In genomic region chr15:65766422-65767263, GRCh38 we compare ENCODE assay signal across 18 cellular contexts. TPM values are rescaled to one million over a fixed set of nuclear protein-coding genes. Genes with fewer than 3 reads are reported as not detected.
DNase-seq lines count a peak whose midpoint lies in the region; ATAC-seq, FAIRE-seq and TF ChIP-seq lines count a peak whose summit lies in the region.
"Had no signal": no experiment of that assay in that cellular context is flagged by ENCODE, and none has a peak within 500 bp of the region (broad histone marks: within the 10 kb centered on the region; RNA-seq: fewer than 3 reads in every experiment).

No MANE protein-coding gene starts in this region.

- no peaks in the 10 kb centered on the region for H3K9me2 ChIP-seq in SU-DHL-6 (replicated peaks; ENCODE audit: insufficient read depth, low read length)

- no peaks in the 10 kb centered on the region for H3K27me3 Mint-ChIP-seq in activated CD4-positive, alpha-beta T cell treated with anti-CD3 and anti-CD28 coated beads for 36 hours
- no peaks in the 10 kb centered on the region for H3K27me3 Mint-ChIP-seq in activated CD4-positive, alpha-beta T cell treated with anti-CD3 and anti-CD28 coated beads, Interleukin-2, amount 10 ng/mL, durations not matched to agents 7 days and 5 days
- H3K27me3 Mint-ChIP-seq in endodermal cell (ENCODE audit: insufficient read depth): no peaks in the 10 kb centered on the region

- no peaks in the 10 kb centered on the region for H3K36me3 ChIP-seq in SU-DHL-6 (ENCODE audit: low read length)
- H3K36me3 ChIP-seq in transverse colon: no peaks in the 10 kb centered on the region
- no peaks in the 10 kb centered on the region for H3K36me3 ChIP-seq in endodermal cell (ENCODE audit: control insufficient read depth, insufficient read depth, low read length)
- H3K36me3 ChIP-seq: MG63, Peyer's patch had no signal

- DNase-seq in activated CD4-positive, alpha-beta T cell treated with anti-CD3 and anti-CD28 coated beads for 36 hours: no peak
- DNase-seq in activated CD4-positive, alpha-beta T cell treated with anti-CD3 and anti-CD28 coated beads, Interleukin-2, amount 10 ng/mL, durations not matched to agents 7 days and 5 days: no peak
- DNase-seq in transverse colon (no peak), endodermal cell (no peak), nucleus accumbens (lab: John Stamatoyannopoulos, UW) (no peak)
- DNase-seq: activated CD4-positive, alpha-beta T cell treated with anti-CD3 and anti-CD28 coated beads for 48 hours; anterior cingulate cortex; Calu3; MG63; NCI-H226; Peyer's patch; stimulated activated CD4-positive, alpha-beta T cell treated with anti-CD3 and anti-CD28 coated beads, Interleukin-15, amount 100 ng/mL, for 24 hours; testis had no signal

- H3K36me3 Mint-ChIP-seq in activated CD4-positive, alpha-beta T cell treated with anti-CD3 and anti-CD28 coated beads for 36 hours (ENCODE audit: low read depth): peaks cover 14% of the 10 kb centered on the region
- H3K36me3 Mint-ChIP-seq in activated CD4-positive, alpha-beta T cell treated with anti-CD3 and anti-CD28 coated beads, Interleukin-2, amount 10 ng/mL, durations not matched to agents 7 days and 5 days (ENCODE audit: low read depth): peaks cover 28% of the 10 kb centered on the region
- no peaks in the 10 kb centered on the region for H3K36me3 Mint-ChIP-seq in endodermal cell (ENCODE audit: low read depth)

- H3K9ac ChIP-seq in SU-DHL-6 (ENCODE audit: low read length) (no peak overlapping the region), endodermal cell (ENCODE audit: extremely low read depth, low read length, poor library complexity, severe bottlenecking) (no peak overlapping the region)
- H3K9ac ChIP-seq: parathyroid adenoma had no signal

- H3K27ac ChIP-seq in SU-DHL-6 (ENCODE audit: low read depth, low read length): peak overlapping the region; percentile 73
- H3K27ac ChIP-seq in transverse colon: peak overlapping the region; percentile 16 to 33 (median 32)
- H3K27ac ChIP-seq in endodermal cell (ENCODE audit: low read depth, low read length): no peak overlapping the region
- H3K27ac ChIP-seq: parathyroid adenoma, testis had no signal

- POLR2A ChIA-PET in activated CD4-positive, alpha-beta T cell treated with anti-CD3 and anti-CD28 coated beads for 36 hours (lab: Charles Lee): interaction anchor here (0.5 to 0.7 kb wide), 2 partner anchors 96 to 112 kb away, joined by 3 to 4 read pairs; no protein-coding TSS in a partner anchor
- POLR2A ChIA-PET in activated CD4-positive, alpha-beta T cell treated with anti-CD3 and anti-CD28 coated beads, Interleukin-2, amount 10 ng/mL, durations not matched to agents 7 days and 5 days (lab: Charles Lee): no interaction called here

- in situ Hi-C loops in transverse colon (cut with MboI; ENCODE audit: low pct_ligation_motif_present in 1 of 4, low pct_unique_long_range_greater_than_20kb in 1 of 4, low sequenced_read_pairs in 3 of 4): no loop called here

- no peak for TF ChIP-seq EP300 in transverse colon (IDR thresholded peaks at IDR 0.05; ENCODE audit: low read depth)

- peaks cover 9 to 44% (median 18%) of the 10 kb centered on the region in 4 donors for H3K4me1 ChIP-seq in transverse colon
- no peaks in the 10 kb centered on the region for H3K4me1 ChIP-seq in endodermal cell (ENCODE audit: control insufficient read depth, insufficient read depth, low read length)
- H3K4me1 ChIP-seq: parathyroid adenoma had no signal

- peaks cover 4% of the 10 kb centered on the region for H3K9me3 Mint-ChIP-seq in activated CD4-positive, alpha-beta T cell treated with anti-CD3 and anti-CD28 coated beads for 36 hours (ENCODE audit: low read depth)
- peaks cover 4% of the 10 kb centered on the region for H3K9me3 Mint-ChIP-seq in activated CD4-positive, alpha-beta T cell treated with anti-CD3 and anti-CD28 coated beads, Interleukin-2, amount 10 ng/mL, durations not matched to agents 7 days and 5 days
- H3K9me3 Mint-ChIP-seq in endodermal cell: no peaks in the 10 kb centered on the region

- H3K4me3 ChIP-seq in SU-DHL-6 (ENCODE audit: insufficient read depth, low read length, poor library complexity, severe bottlenecking) (no peak overlapping the region), transverse colon (no peak overlapping the region), endodermal cell (ENCODE audit: low read length) (no peak overlapping the region)
- H3K4me3 ChIP-seq: MG63, Peyer's patch, testis had no signal

- H3K4me3 Mint-ChIP-seq in activated CD4-positive, alpha-beta T cell treated with anti-CD3 and anti-CD28 coated beads for 36 hours: no peak overlapping the region
- H3K4me3 Mint-ChIP-seq in activated CD4-positive, alpha-beta T cell treated with anti-CD3 and anti-CD28 coated beads, Interleukin-2, amount 10 ng/mL, durations not matched to agents 7 days and 5 days: no peak overlapping the region
- no peak overlapping the region for H3K4me3 Mint-ChIP-seq in endodermal cell
- H3K4me3 Mint-ChIP-seq: T-helper 2 cell treated with Interferon-gamma antibody and Interleukin-4, amounts not matched to agents 5 μg/mL and 100 μg/mL, for 36 hours had no signal

- H3K27me3 ChIP-seq in SU-DHL-6 (ENCODE audit: low read length) (no peaks in the 10 kb centered on the region), transverse colon (no peaks in the 10 kb centered on the region), endodermal cell (ENCODE audit: control insufficient read depth, insufficient read depth, low read length, poor library complexity, severe bottlenecking) (no peaks in the 10 kb centered on the region)
- H3K27me3 ChIP-seq: MG63, Peyer's patch, testis had no signal

- CTCF ChIA-PET in activated CD4-positive, alpha-beta T cell treated with anti-CD3 and anti-CD28 coated beads for 36 hours (lab: Charles Lee): interaction anchor here (0.6 to 1.6 kb wide), 5 partner anchors 26 to 1412 kb away, joined by 3 to 6 read pairs (median 3); partner anchors contain the start of gene RAB11A
- CTCF ChIA-PET in activated CD4-positive, alpha-beta T cell treated with anti-CD3 and anti-CD28 coated beads, Interleukin-2, amount 10 ng/mL, durations not matched to agents 7 days and 5 days (lab: Charles Lee): interaction anchor here (1.0 to 1.2 kb wide), 2 partner anchors 18 to 90 kb away, joined by 3 to 7 read pairs; no protein-coding TSS in a partner anchor

- intact Hi-C loops in activated CD4-positive, alpha-beta T cell treated with anti-CD3 and anti-CD28 coated beads for 36 hours (cut with DNase I, micrococcal nuclease): no loop called here
- intact Hi-C loops in transverse colon (cut with DNase I; ENCODE audit: low total_unique reads): no loop called here

- peaks cover 100% of the 10 kb centered on the region for H3K79me2 ChIP-seq in SU-DHL-6 (ENCODE audit: insufficient read depth, low read length)

- FAIRE-seq in islet of Langerhans (lab: Jason Lieb, UNC): peak; percentile 87

- peaks cover 53% of the 10 kb centered on the region for H3K4me1 Mint-ChIP-seq in activated CD4-positive, alpha-beta T cell treated with anti-CD3 and anti-CD28 coated beads for 36 hours
- peaks cover 47% of the 10 kb centered on the region for H3K4me1 Mint-ChIP-seq in activated CD4-positive, alpha-beta T cell treated with anti-CD3 and anti-CD28 coated beads, Interleukin-2, amount 10 ng/mL, durations not matched to agents 7 days and 5 days
- peaks cover 4% of the 10 kb centered on the region for H3K4me1 Mint-ChIP-seq in endodermal cell

- H3K9me3 ChIP-seq in SU-DHL-6 (ENCODE audit: insufficient read depth, low read length) (no peaks in the 10 kb centered on the region), transverse colon (no peaks in the 10 kb centered on the region), endodermal cell (ENCODE audit: control insufficient read depth, low read length) (no peaks in the 10 kb centered on the region)
- H3K9me3 ChIP-seq: MG63, Peyer's patch, testis had no signal

- ATAC-seq in activated CD4-positive, alpha-beta T cell treated with anti-CD3 and anti-CD28 coated beads for 36 hours: no peak
- ATAC-seq in HG03342 (IDR thresholded peaks at IDR 0.05; ENCODE audit: unreplicated experiment): no peak

- WGBS in transverse colon (ENCODE audit: low coverage in 1 of 2), 2 donors: 54 to 65% methylated on average over 3 of the region's 3 CpGs
- 93 to 100% methylated on average over 1 to 3 of the region's 3 CpGs for WGBS in endodermal cell (ENCODE audit: insufficient coverage in 1 of 2, insufficient read length in 1 of 2), 2 experiments

- no peak overlapping the region for H2AFZ ChIP-seq in SU-DHL-6 (ENCODE audit: low read depth, low read length, severe bottlenecking)
- H2AFZ ChIP-seq: parathyroid adenoma had no signal

- H3K27ac Mint-ChIP-seq in activated CD4-positive, alpha-beta T cell treated with anti-CD3 and anti-CD28 coated beads for 36 hours: peak overlapping the region; percentile 47
- H3K27ac Mint-ChIP-seq in activated CD4-positive, alpha-beta T cell treated with anti-CD3 and anti-CD28 coated beads, Interleukin-2, amount 10 ng/mL, durations not matched to agents 7 days and 5 days: no peak overlapping the region
- no peak overlapping the region for H3K27ac Mint-ChIP-seq in endodermal cell
- H3K27ac Mint-ChIP-seq: T-helper 2 cell treated with Interferon-gamma antibody and Interleukin-4, amounts not matched to agents 5 μg/mL and 100 μg/mL, for 36 hours had no signal

- TF ChIP-seq CTCF in SU-DHL-6 (IDR thresholded peaks at IDR 0.05; ENCODE audit: insufficient read depth, low read length, poor library complexity, severe bottlenecking) (no peak), transverse colon (IDR thresholded peaks at IDR 0.05) (no peak), endodermal cell (conservative IDR thresholded peaks at IDR 0.05) (no peak)

- no peaks in the 10 kb centered on the region for H4K20me1 ChIP-seq in SU-DHL-6 (ENCODE audit: low read depth, low read length)

- H3K4me2 ChIP-seq in SU-DHL-6 (ENCODE audit: low read depth, low read length, poor library complexity, severe bottlenecking): peak overlapping the region; percentile 53

- TF ChIP-seq POLR2A in transverse colon (IDR thresholded peaks at IDR 0.05): no peak

- H3F3A ChIP-seq in SU-DHL-6 (ENCODE audit: insufficient read depth): peaks cover 55% of the 10 kb centered on the region

RNA-seq across cellular contexts. Expression of gene DENND4A, which starts 25.4 kb away (rescaled TPM):
- total RNA-seq in activated CD4-positive, alpha-beta T cell treated with anti-CD3 and anti-CD28 coated beads for 36 hours: 10 to 100 TPM; 35.6 to 43.5 TPM
- 10 to 100 TPM; 30.9 to 40.2 TPM for total RNA-seq in activated CD4-positive, alpha-beta T cell treated with anti-CD3 and anti-CD28 coated beads, Interleukin-2, amount 10 ng/mL, durations not matched to agents 7 days and 5 days
- total RNA-seq in transverse colon (10 to 100 TPM; 16.5 to 40.4 (median 24.5) TPM), endodermal cell (1 to 10 TPM; 7.3 to 9.8 TPM)
- polyA plus RNA-seq in endodermal cell (2013, experiment 1 of 2): 8.3 TPM
- 7.9 TPM for polyA plus RNA-seq in endodermal cell (2013, experiment 2 of 2)
